Comparison of ENCODE assay signal across 1 cellular context in the genomic region with DNA sequence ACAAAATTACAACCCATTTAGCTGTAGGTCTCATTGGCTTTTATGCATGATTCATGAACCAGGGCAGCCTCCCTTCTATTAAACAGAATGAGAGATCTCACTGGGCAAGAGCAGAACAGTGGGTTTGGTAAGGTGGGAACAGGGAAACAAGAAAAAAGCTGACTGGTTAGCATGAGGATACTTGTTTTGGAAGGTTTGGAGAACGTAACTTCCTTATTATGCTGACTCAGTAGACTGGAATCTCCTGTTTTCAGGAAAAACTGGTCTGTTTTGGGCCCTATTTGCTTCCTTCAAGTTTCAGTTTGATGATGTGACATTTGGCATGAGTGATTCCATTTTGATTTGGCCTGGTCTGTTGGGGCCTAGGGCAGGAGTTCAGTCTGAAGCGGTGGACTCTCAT.
TF ChIP-seq lines count a peak whose summit lies in the region.

No MANE protein-coding gene starts in this region.

TF ChIP-seq in HCT116, 20 proteins besides CTCF, POLR2A, EP300 and RAD21 (continued from another document):
- TF ChIP-seq ZBTB33 (IDR thresholded peaks at IDR 0.05; ENCODE audit: extremely low read depth, insufficient replicate concordance, low read length), result no peak
- TF ChIP-seq REST (IDR thresholded peaks at IDR 0.05; ENCODE audit: low read depth), result no peak
